1 cellular context compared by ENCODE assay signal in genomic region chr7:154973381-154973780, GRCh38.
TF ChIP-seq lines count a peak whose summit lies in the region.

No MANE protein-coding gene starts in this region.

TF ChIP-seq in K562, 482 proteins besides CTCF, POLR2A, EP300 and RAD21:
- 0 out of 2 replicates have a peak, but pooled peaks have one; percentile 14 for TF ChIP-seq NFIC (IDR thresholded peaks at IDR 0.05)
- peak; percentile 13; the same call in 1 of the 2 replicates for TF ChIP-seq ZNF316 (IDR thresholded peaks at IDR 0.05)
- no peak for TF ChIP-seq SMARCE1 (IDR thresholded peaks at IDR 0.05)
